In the genomic region with DNA sequence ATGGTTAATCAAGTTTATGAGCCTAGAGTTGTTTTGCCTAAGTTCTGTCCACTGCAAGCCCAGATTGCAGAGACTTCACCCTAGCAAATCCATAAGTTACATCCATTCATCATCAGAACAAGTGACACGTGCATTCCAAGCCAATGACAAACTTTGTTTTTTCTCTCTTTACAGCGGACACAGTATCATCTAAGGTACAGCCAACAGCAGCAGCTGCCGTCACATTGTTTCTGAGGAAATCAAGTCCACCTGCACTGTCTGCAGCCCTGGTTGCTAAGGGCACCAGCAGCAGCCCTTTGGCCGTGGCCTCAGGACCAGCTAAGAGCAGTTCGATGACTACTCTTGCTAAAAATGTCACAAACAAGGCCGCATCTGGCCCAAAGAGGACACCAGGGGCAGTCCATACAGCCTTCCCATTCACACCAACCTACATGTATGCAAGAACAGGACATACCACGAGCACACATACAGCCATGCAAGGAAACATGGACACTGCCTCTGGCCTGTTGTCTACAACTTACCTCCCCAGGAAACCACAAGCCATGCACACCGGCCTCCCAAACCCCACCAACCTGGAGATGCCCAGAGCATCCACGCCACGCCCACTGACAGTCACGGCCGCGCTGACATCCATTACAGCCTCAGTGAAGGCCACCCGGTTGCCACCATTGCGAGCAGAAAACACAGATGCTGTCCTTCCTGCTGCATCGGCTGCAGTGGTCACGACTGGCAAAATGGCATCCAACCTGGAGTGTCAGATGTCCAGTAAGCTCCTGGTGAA, we compare ENCODE assay signal across 20 cellular contexts.
DNase-seq lines count a peak whose midpoint lies in the region; ATAC-seq, FAIRE-seq and TF ChIP-seq lines count a peak whose summit lies in the region.
"Had no signal": no experiment of that assay in that cellular context is flagged by ENCODE, and none has a peak within 500 bp of the region (broad histone marks: within the 10 kb centered on the region; RNA-seq: fewer than 3 reads in every experiment).

No MANE protein-coding gene starts in this region.

- DNase-seq in ELR (ENCODE audit: low read depth) (peak; percentile 23), PC-3 (peak; percentile 22), kidney (peak; percentile 65), trophoblast cell (peak; percentile 99), NCI-H774 (lab: John Stamatoyannopoulos, UW) (no peak), NCI-H1694 (lab: John Stamatoyannopoulos, UW) (no peak), GM10248 (ENCODE audit: extremely low spot score) (no peak), NOMO-1 (lab: John Stamatoyannopoulos, UW; ENCODE audit: unreplicated experiment in 2 of 2) (no peak)
- DNase-seq: DMS79, GOT3, Karpas-422, NCI-H1417 treated with DMSO at 0.1 percent for 48 hours, NCI-H187 treated with DMSO at 0.1 percent for 48 hours, NCI-H2107, NCI-H524, NCI-H82, SHP77 had no signal

- H3K9me3 ChIP-seq in PC-3 (ENCODE audit: low read length) (no peaks in the 10 kb centered on the region), kidney (ENCODE audit: control insufficient read depth in 1 of 2, low read length in 2 of 2) (no peaks in the 10 kb centered on the region), trophoblast cell (ENCODE audit: insufficient read depth, low read depth, low read length) (no peaks in the 10 kb centered on the region)
- H3K9me3 ChIP-seq: A549 had no signal

- CTCF ChIA-PET in PC-3 (lab: Charles Lee) (no interaction called here), GM10248 (lab: Yijun Ruan, JAX) (interaction anchor here (1.0 to 3.6 kb wide), 11 partner anchors 8 to 198 kb away, joined by 3 to 19 read pairs (median 4); no protein-coding TSS in a partner anchor)

- no TSS peak for BruUV-seq in PC-3 (replicated peaks; lab: Mats Ljungman, UMichigan)

- no peak overlapping the region for H4K91ac ChIP-seq in trophoblast cell (ENCODE audit: low read depth, low read length)

- no peak overlapping the region for H3K14ac ChIP-seq in trophoblast cell (ENCODE audit: low read length)

- POLR2A ChIA-PET in PC-3 (lab: Charles Lee; ENCODE audit: unreplicated experiment) (no interaction called here), GM10248 (lab: Yijun Ruan, JAX) (no interaction called here)

- H3K27ac ChIP-seq in PC-3 (ENCODE audit: low read length) (no peak overlapping the region), kidney (ENCODE audit: low read depth in 2 of 2, low read length in 2 of 2) (no peak overlapping the region), trophoblast cell (ENCODE audit: low read depth, low read length) (no peak overlapping the region)
- H3K27ac ChIP-seq: A549 had no signal

- no peak overlapping the region for H2BK120ac ChIP-seq in trophoblast cell (ENCODE audit: insufficient read depth, low read length, poor library complexity)

- no peak overlapping the region for H3K4me2 ChIP-seq in PC-3 (ENCODE audit: low read length)
- no peak overlapping the region for H3K4me2 ChIP-seq in trophoblast cell (ENCODE audit: low read length)
- H3K4me2 ChIP-seq: A549 had no signal

- no peaks in the 10 kb centered on the region for H4K20me1 ChIP-seq in PC-3 (ENCODE audit: low read length)

- FAIRE-seq in kidney (lab: Jason Lieb, UNC) = no peak
- FAIRE-seq: A549, GM12892 had no signal

- no CpG with 5 or more reads among the region's 17 CpGs for WGBS in trophoblast cell (ENCODE audit: extremely low coverage, insufficient coverage, insufficient read length)

- H3K27me3 ChIP-seq in PC-3 (ENCODE audit: low read length) = no peaks in the 10 kb centered on the region
- no peaks in the 10 kb centered on the region for H3K27me3 ChIP-seq in trophoblast cell (ENCODE audit: insufficient read depth, low read length)

- no peak for TF ChIP-seq CTCF in PC-3 (conservative IDR thresholded peaks at IDR 0.05; ENCODE audit: low read depth, low read length)
- no peak for TF ChIP-seq CTCF in kidney (IDR thresholded peaks at IDR 0.05; ENCODE audit: borderline replicate concordance, extremely low read depth, insufficient read depth)
- TF ChIP-seq CTCF in GM10248 (IDR thresholded peaks at IDR 0.05; ENCODE audit: control extremely low read depth, extremely low read depth, low read depth, missing control alignments) = no peak

- no peak overlapping the region for H4K12ac ChIP-seq in trophoblast cell (ENCODE audit: low read depth, low read length)

- H3K36me3 ChIP-seq in PC-3 (ENCODE audit: low read depth, low read length) = peaks cover 4% of the 10 kb centered on the region; the same call in 1 of the 2 replicates
- no peaks in the 10 kb centered on the region for H3K36me3 ChIP-seq in kidney (ENCODE audit: control insufficient read depth in 1 of 2, insufficient read depth in 2 of 2, low read length in 2 of 2)
- no peaks in the 10 kb centered on the region for H3K36me3 ChIP-seq in trophoblast cell (ENCODE audit: control insufficient read depth in 1 of 2, insufficient read depth in 2 of 2, low read length in 2 of 2)

- H4K8ac ChIP-seq in trophoblast cell (ENCODE audit: low read depth, low read length) = no peak overlapping the region

- no peak overlapping the region for H3K18ac ChIP-seq in trophoblast cell (ENCODE audit: low read length)

- H3K79me2 ChIP-seq in PC-3 (ENCODE audit: low read length) (no peaks in the 10 kb centered on the region), trophoblast cell (ENCODE audit: control insufficient read depth, insufficient read depth, low read length, poor library complexity) (no peaks in the 10 kb centered on the region)

- no peak for ATAC-seq in PC-3
- ATAC-seq: A549, HCT116 had no signal

- no peaks in the 10 kb centered on the region for H3K79me1 ChIP-seq in trophoblast cell (ENCODE audit: low read length)

- H3K4me3 ChIP-seq in PC-3 (ENCODE audit: low read length) (no peak overlapping the region), kidney (ENCODE audit: low read length in 2 of 2) (no peak overlapping the region), trophoblast cell (ENCODE audit: low read depth, low read length) (no peak overlapping the region)
- H3K4me3 ChIP-seq: A549 had no signal

- H3K4ac ChIP-seq in trophoblast cell (ENCODE audit: low read depth, low read length) = no peak overlapping the region

- H2AFZ ChIP-seq in PC-3 (ENCODE audit: low read length) (no peak overlapping the region), trophoblast cell (ENCODE audit: insufficient read depth, low read length, poor library complexity) (no peak overlapping the region)

- no peak overlapping the region for H2BK12ac ChIP-seq in trophoblast cell (ENCODE audit: low read length)

- no peak overlapping the region for H2AK5ac ChIP-seq in trophoblast cell (ENCODE audit: low read length)

- no peak overlapping the region for H2BK5ac ChIP-seq in trophoblast cell (ENCODE audit: low read depth, low read length, poor library complexity)

- no peaks in the 10 kb centered on the region for H3F3A ChIP-seq in PC-3 (ENCODE audit: low read length, unreplicated experiment)

- H3K4me1 ChIP-seq in PC-3 (ENCODE audit: insufficient read depth, low read length) (peaks cover 27% of the 10 kb centered on the region), kidney (ENCODE audit: control insufficient read depth in 1 of 2, insufficient read depth in 1 of 2, low read depth in 1 of 2, low read length in 2 of 2) (no peaks in the 10 kb centered on the region), trophoblast cell (ENCODE audit: control insufficient read depth in 1 of 2, insufficient read depth in 2 of 2, low read length in 2 of 2) (peaks cover 3 to 5% of the 10 kb centered on the region in 2 experiments)
- H3K4me1 ChIP-seq: A549 had no signal

- no peak overlapping the region for H3K9ac ChIP-seq in PC-3 (ENCODE audit: low read length)
- H3K9ac ChIP-seq in kidney (ENCODE audit: low read length in 2 of 2) = no peak overlapping the region
- no peak overlapping the region for H3K9ac ChIP-seq in trophoblast cell (ENCODE audit: low read length)

- intact Hi-C loops in PC-3 (cut with micrococcal nuclease) (loop anchor here (5.0 kb wide), 3 partner anchors 88 to 198 kb away; no protein-coding TSS in a partner anchor), kidney (cut with DNase I) (no loop called here)

- H3K9me2 ChIP-seq in PC-3 (replicated peaks; ENCODE audit: low read length) = no peaks in the 10 kb centered on the region

- no peak overlapping the region for H3K23ac ChIP-seq in trophoblast cell (ENCODE audit: low read length)

Comparison
In these comparisons a context has a peak if more than half of its experiments do, and no peak if none do; other contexts are left out.
1. DNase-seq: peak in ELR (single experiment), PC-3 (single experiment), kidney (single experiment) and trophoblast cell (2 of 2); none in NCI-H774 (single experiment), NCI-H1694 (single experiment), GM10248 (single experiment) and NOMO-1 (0 of 2).